ENCODE assay signal across 8 cellular contexts in the genomic region with DNA sequence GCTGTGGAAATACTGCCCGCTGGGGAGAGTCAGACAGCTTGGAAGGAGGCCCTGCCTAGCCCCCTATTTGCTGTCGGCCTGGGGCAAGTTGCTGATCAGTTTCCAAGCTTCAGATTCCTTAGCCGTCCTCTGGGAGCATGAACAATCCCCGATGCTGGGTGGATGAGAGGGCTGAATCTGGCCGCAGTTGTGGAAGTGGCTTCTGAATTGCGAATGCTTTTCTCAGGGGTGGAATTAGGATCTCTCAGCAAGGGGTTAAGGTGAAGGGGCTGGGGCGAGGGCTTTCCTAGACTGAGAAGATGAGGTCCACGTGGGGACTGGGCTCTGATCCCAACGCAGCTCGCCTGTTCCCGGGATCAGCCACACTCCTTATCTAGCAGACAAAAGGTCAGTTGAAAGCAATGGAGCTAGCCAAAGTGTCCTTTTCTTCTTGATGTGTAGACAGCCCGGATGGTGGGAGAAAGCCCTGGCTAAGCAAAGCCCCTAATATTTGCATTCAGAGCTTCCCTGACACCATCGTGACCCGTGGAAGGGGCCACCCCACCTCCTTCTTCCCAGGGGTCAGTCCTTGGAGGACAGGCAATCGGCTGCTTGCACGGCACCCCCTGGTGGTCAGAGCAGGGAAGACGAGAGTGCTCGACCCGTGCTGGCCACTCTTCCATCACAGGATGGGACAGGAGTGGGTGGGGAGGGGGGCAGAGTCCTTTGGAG. TPM values are rescaled to one million over a fixed set of nuclear protein-coding genes. Genes with fewer than 3 reads are reported as not detected.
DNase-seq lines count a peak whose midpoint lies in the region; ATAC-seq and TF ChIP-seq lines count a peak whose summit lies in the region.

No MANE protein-coding gene starts in this region.

- peaks cover 26% of the 10 kb centered on the region for H3K4me1 Mint-ChIP-seq in activated naive CD8-positive, alpha-beta T cell treated with anti-CD3 and anti-CD28 coated beads, Interleukin-2, amount 10 ng/mL, durations not matched to agents 7 days and 5 days

- H3K4me1 ChIP-seq in heart left ventricle (peaks cover 4 to 74% (median 56%) of the 10 kb centered on the region in 12 donors), aorta (ENCODE audit: control insufficient read depth in 1 of 2, insufficient read depth in 2 of 2, low read length in 2 of 2) (peaks cover 0 to 4% of the 10 kb centered on the region in 2 donors)

- POLR2A ChIA-PET in GM10248 (lab: Yijun Ruan, JAX): no interaction called here
- POLR2A ChIA-PET in activated naive CD8-positive, alpha-beta T cell treated with anti-CD3 and anti-CD28 coated beads, Interleukin-2, amount 10 ng/mL, durations not matched to agents 7 days and 5 days (lab: Charles Lee): interaction anchor here (3.2 kb wide), 1 partner anchor 14 kb away, joined by 9 read pairs; no protein-coding TSS in a partner anchor

- H3K9me3 Mint-ChIP-seq in activated naive CD8-positive, alpha-beta T cell treated with anti-CD3 and anti-CD28 coated beads, Interleukin-2, amount 10 ng/mL, durations not matched to agents 7 days and 5 days: no peaks in the 10 kb centered on the region

- peak; percentile 73 for DNase-seq in GM10248 (ENCODE audit: extremely low spot score)
- peak; percentile 19 to 35 for DNase-seq in SHP77 (lab: John Stamatoyannopoulos, UW)
- peak; percentile 73 for DNase-seq in activated naive CD8-positive, alpha-beta T cell treated with anti-CD3 and anti-CD28 coated beads, Interleukin-2, amount 10 ng/mL, durations not matched to agents 7 days and 5 days
- DNase-seq in heart left ventricle: peak; percentile 86 to 92 (median 91)
- peak; percentile 94 for DNase-seq in posterior vena cava (ENCODE audit: low spot score)
- DNase-seq in aorta: peak; percentile 89 to 96

- peaks cover 9% of the 10 kb centered on the region for H3K27me3 Mint-ChIP-seq in activated naive CD8-positive, alpha-beta T cell treated with anti-CD3 and anti-CD28 coated beads, Interleukin-2, amount 10 ng/mL, durations not matched to agents 7 days and 5 days

- intact Hi-C loops in heart left ventricle (cut with DNase I): loop anchor here (1.0 to 10.0 kb wide), 12 partner anchors 23 to 150 kb away; no protein-coding TSS in a partner anchor
- intact Hi-C loops in posterior vena cava (cut with DNase I): loop anchor here (5.0 to 10.0 kb wide), 3 partner anchors 56 to 136 kb away; a partner anchor contains a TSS
- intact Hi-C loops in aorta (cut with DNase I): loop anchor here (1.0 to 5.0 kb wide), 3 partner anchors 22 to 150 kb away; no protein-coding TSS in a partner anchor

- ATAC-seq in HG02973 (IDR thresholded peaks at IDR 0.05; ENCODE audit: unreplicated experiment) (peak; percentile 64), heart left ventricle (peak; percentile 83 to 87 (median 85)), aorta (ENCODE audit: low FRiP score) (peak; percentile 93), GM18868 (IDR thresholded peaks at IDR 0.05; ENCODE audit: unreplicated experiment) (no peak)
- ATAC-seq in activated naive CD8-positive, alpha-beta T cell treated with anti-CD3 and anti-CD28 coated beads, Interleukin-2, amount 10 ng/mL, durations not matched to agents 7 days and 5 days (ENCODE audit: low read depth): peak; percentile 50

- TF ChIP-seq CTCF in GM10248 (IDR thresholded peaks at IDR 0.05; ENCODE audit: control extremely low read depth, extremely low read depth, low read depth, missing control alignments) (peak; percentile 94), heart left ventricle (IDR thresholded peaks at IDR 0.05) (peak; percentile 80 to 96 (median 91))

- H3K4me3 ChIP-seq in heart left ventricle: peak overlapping the region in 2 of 12 donors; percentile 5 to 10
- H3K4me3 ChIP-seq in aorta (ENCODE audit: low read length in 2 of 2): no peak overlapping the region

- H3K27ac Mint-ChIP-seq in activated naive CD8-positive, alpha-beta T cell treated with anti-CD3 and anti-CD28 coated beads, Interleukin-2, amount 10 ng/mL, durations not matched to agents 7 days and 5 days: no peak overlapping the region

- H3K36me3 Mint-ChIP-seq in activated naive CD8-positive, alpha-beta T cell treated with anti-CD3 and anti-CD28 coated beads, Interleukin-2, amount 10 ng/mL, durations not matched to agents 7 days and 5 days: peaks cover 2% of the 10 kb centered on the region

- no peak overlapping the region for H3K4me3 Mint-ChIP-seq in activated naive CD8-positive, alpha-beta T cell treated with anti-CD3 and anti-CD28 coated beads, Interleukin-2, amount 10 ng/mL, durations not matched to agents 7 days and 5 days

- H3K36me3 ChIP-seq in heart left ventricle: peaks cover 0 to 64% (median 13%) of the 10 kb centered on the region in 9 donors
- no peaks in the 10 kb centered on the region for H3K36me3 ChIP-seq in aorta (ENCODE audit: control insufficient read depth in 1 of 2, insufficient read depth in 2 of 2, low read length in 1 of 2)

- peak overlapping the region; percentile 55 to 89 (median 78) for H3K27ac ChIP-seq in heart left ventricle
- H3K27ac ChIP-seq in aorta (ENCODE audit: low read depth in 1 of 2, low read length in 2 of 2): no peak overlapping the region

- WGBS in heart left ventricle, 4 donors: 3 to 8% (median 6%) methylated on average over 14 to 19 of the region's 19 CpGs
- 3 to 4% methylated on average over 19 of the region's 19 CpGs for WGBS in aorta, 2 donors

- no peaks in the 10 kb centered on the region for H3K9me3 ChIP-seq in heart left ventricle
- H3K9me3 ChIP-seq in aorta (ENCODE audit: control insufficient read depth, low read length): no peaks in the 10 kb centered on the region

- TF ChIP-seq POLR2A in heart left ventricle (IDR thresholded peaks at IDR 0.05): no peak

- CTCF ChIA-PET in GM10248 (lab: Yijun Ruan, JAX): interaction anchor here (0.6 to 9.9 kb wide), 27 partner anchors 12 to 499 kb away, joined by 3 to 97 read pairs (median 5); a partner anchor contains a TSS

- H3K27me3 ChIP-seq in heart left ventricle (no peaks in the 10 kb centered on the region), aorta (ENCODE audit: control insufficient read depth in 1 of 2, insufficient read depth in 2 of 2, low read length in 1 of 2) (no peaks in the 10 kb centered on the region)

RNA-seq across cellular contexts. Expression of a gene that starts 54.9 kb away (rescaled TPM):
- total RNA-seq in activated naive CD8-positive, alpha-beta T cell treated with anti-CD3 and anti-CD28 coated beads, Interleukin-2, amount 10 ng/mL, durations not matched to agents 7 days and 5 days: under 1 TPM; 0.20 to 0.42 TPM
- total RNA-seq in heart left ventricle: 10 to 100 TPM; 24.1 to 81.0 (median 46.7) TPM
- 10 to 100 TPM; 12.4 to 30.8 TPM for polyA plus RNA-seq in heart left ventricle
- 100 to 1,000 TPM; 126 to 129 TPM for total RNA-seq in posterior vena cava
- 100 to 1,000 TPM in 1 of 2 donors, 10 to 100 TPM in 1; 53.3 to 126 TPM for total RNA-seq in aorta
- 10 to 100 TPM in 1 of 2 donors, 1 to 10 TPM in 1; 6.3 to 19.6 TPM for polyA plus RNA-seq in aorta

Comparison
In these comparisons a context has a peak if more than half of its experiments do, and no peak if none do; other contexts are left out.
1. DNase-seq: peak in every context shown above with its lines; median percentile 94 in posterior vena cava; 92 in aorta; 91 in heart left ventricle; 73 in GM10248; 73 in activated naive CD8-positive, alpha-beta T cell treated with anti-CD3 and anti-CD28 coated beads, Interleukin-2, amount 10 ng/mL, durations not matched to agents 7 days and 5 days; 27 in SHP77.
2. H3K27ac ChIP-seq: peak in heart left ventricle (12 of 12); none in aorta (0 of 2).
3. RNA of a gene that starts 54.9 kb away (total RNA-seq): 126 to 129 TPM in posterior vena cava, 53.3 to 126 TPM in aorta and 24.1 to 81.0 TPM in heart left ventricle; 0.20 to 0.42 TPM in activated naive CD8-positive, alpha-beta T cell treated with anti-CD3 and anti-CD28 coated beads, Interleukin-2, amount 10 ng/mL, durations not matched to agents 7 days and 5 days; every median in the first group is over 10 times any median in the second.